In genomic region chr5:373710-374602, GRCh38 we compare ENCODE assay signal across 9 cellular contexts. TPM values are rescaled to one million over a fixed set of nuclear protein-coding genes. Genes with fewer than 3 reads are reported as not detected.
DNase-seq lines count a peak whose midpoint lies in the region; ATAC-seq and TF ChIP-seq lines count a peak whose summit lies in the region.
"Had no signal": no experiment of that assay in that cellular context is flagged by ENCODE, and none has a peak within 500 bp of the region (broad histone marks: within the 10 kb centered on the region; RNA-seq: fewer than 3 reads in every experiment).

No MANE protein-coding gene starts in this region.

- H3K27ac Mint-ChIP-seq in Calu3 (ENCODE audit: unreplicated experiment) = no peak overlapping the region
- peak overlapping the region; percentile 96 for H3K27ac Mint-ChIP-seq in activated CD8-positive, alpha-beta memory T cell treated with anti-CD3 and anti-CD28 coated beads, Interleukin-2, amount 10 ng/mL, durations not matched to agents 7 days and 5 days

- peaks cover 33% of the 10 kb centered on the region for H3K4me1 ChIP-seq in upper lobe of right lung

- DNase-seq in Calu3 (peak; percentile 71), NCI-H2227 treated with DMSO at 0.1 percent for 48 hours (lab: John Stamatoyannopoulos, UW) (peak; percentile 25), fibroblast of gingiva (ENCODE audit: low read depth) (peak; percentile 67), omental fat pad (ENCODE audit: low spot score) (no peak), upper lobe of right lung (peak; percentile 75), cortex of kidney (lab: John Stamatoyannopoulos, UW) (no peak)
- DNase-seq in activated CD8-positive, alpha-beta memory T cell treated with anti-CD3 and anti-CD28 coated beads, Interleukin-2, amount 10 ng/mL, durations not matched to agents 7 days and 5 days = peak; percentile 88

- no peak for TF ChIP-seq CTCF in Calu3 (IDR thresholded peaks at IDR 0.05; ENCODE audit: unreplicated experiment)
- TF ChIP-seq CTCF in omental fat pad (IDR thresholded peaks at IDR 0.05) = no peak
- no peak for TF ChIP-seq CTCF in upper lobe of right lung (IDR thresholded peaks at IDR 0.05)

- BruUV-seq in Calu3 (replicated peaks; lab: Mats Ljungman, UMichigan) = no TSS peak

- H3K27ac ChIP-seq in upper lobe of right lung = peak overlapping the region; percentile 78
- H3K27ac ChIP-seq: PC-9 had no signal

- no peaks in the 10 kb centered on the region for H3K27me3 Mint-ChIP-seq in Calu3 (ENCODE audit: unreplicated experiment)
- no peaks in the 10 kb centered on the region for H3K27me3 Mint-ChIP-seq in activated CD8-positive, alpha-beta memory T cell treated with anti-CD3 and anti-CD28 coated beads, Interleukin-2, amount 10 ng/mL, durations not matched to agents 7 days and 5 days

- intact Hi-C loops in Calu3 (cut with micrococcal nuclease; ENCODE audit: unreplicated experiment) (no loop called here), upper lobe of right lung (cut with DNase I) (no loop called here)

- H3K4me3 ChIP-seq in upper lobe of right lung = peak overlapping the region; percentile 56
- H3K4me3 ChIP-seq: PC-9 had no signal

- H3K36me3 ChIP-seq in upper lobe of right lung = no peaks in the 10 kb centered on the region

- no peak overlapping the region for H3K4me3 Mint-ChIP-seq in Calu3 (ENCODE audit: low read depth, unreplicated experiment)
- H3K4me3 Mint-ChIP-seq in activated CD8-positive, alpha-beta memory T cell treated with anti-CD3 and anti-CD28 coated beads, Interleukin-2, amount 10 ng/mL, durations not matched to agents 7 days and 5 days = peak overlapping the region; percentile 61

- H3K9me3 Mint-ChIP-seq in Calu3 (ENCODE audit: low read depth, unreplicated experiment) = no peaks in the 10 kb centered on the region
- H3K9me3 Mint-ChIP-seq in activated CD8-positive, alpha-beta memory T cell treated with anti-CD3 and anti-CD28 coated beads, Interleukin-2, amount 10 ng/mL, durations not matched to agents 7 days and 5 days (ENCODE audit: low read depth) = no peaks in the 10 kb centered on the region

- H3K36me3 Mint-ChIP-seq in Calu3 (ENCODE audit: insufficient read depth, unreplicated experiment) = no peaks in the 10 kb centered on the region
- H3K36me3 Mint-ChIP-seq in activated CD8-positive, alpha-beta memory T cell treated with anti-CD3 and anti-CD28 coated beads, Interleukin-2, amount 10 ng/mL, durations not matched to agents 7 days and 5 days = peaks cover 36% of the 10 kb centered on the region

- CTCF ChIA-PET in Calu3 (lab: Charles Lee) = no interaction called here
- CTCF ChIA-PET in activated CD8-positive, alpha-beta memory T cell treated with anti-CD3 and anti-CD28 coated beads, Interleukin-2, amount 10 ng/mL, durations not matched to agents 7 days and 5 days (lab: Charles Lee) = interaction anchor here (0.6 to 1.9 kb wide), 4 partner anchors 8 to 53 kb away, joined by 3 to 5 read pairs (median 4); no protein-coding TSS in a partner anchor

- H3K9me3 ChIP-seq in upper lobe of right lung = no peaks in the 10 kb centered on the region

- ATAC-seq in GM21723 (IDR thresholded peaks at IDR 0.05; ENCODE audit: unreplicated experiment) (peak; percentile 38), omental fat pad (ENCODE audit: low FRiP score) (peak; percentile 33), upper lobe of right lung (peak; percentile 60)
- peak; percentile 59 for ATAC-seq in activated CD8-positive, alpha-beta memory T cell treated with anti-CD3 and anti-CD28 coated beads, Interleukin-2, amount 10 ng/mL, durations not matched to agents 7 days and 5 days

- no peaks in the 10 kb centered on the region for H3K27me3 ChIP-seq in upper lobe of right lung

- peaks cover 9% of the 10 kb centered on the region for H3K4me1 Mint-ChIP-seq in Calu3 (ENCODE audit: low read depth, unreplicated experiment)
- H3K4me1 Mint-ChIP-seq in activated CD8-positive, alpha-beta memory T cell treated with anti-CD3 and anti-CD28 coated beads, Interleukin-2, amount 10 ng/mL, durations not matched to agents 7 days and 5 days = peaks cover 87% of the 10 kb centered on the region

RNA-seq across cellular contexts. Expression of gene AHRR, which starts 52.4 kb away (rescaled TPM):
- total RNA-seq in Calu3 (2022) (1.3 TPM in 2 replicates), omental fat pad (1 to 10 TPM in 2 of 4 donors, under 1 TPM in 2; 0.25 to 2.2 (median 1.6) TPM), upper lobe of right lung (11.3 TPM)
- 10 to 100 TPM; 56.8 to 64.0 TPM for total RNA-seq in activated CD8-positive, alpha-beta memory T cell treated with anti-CD3 and anti-CD28 coated beads, Interleukin-2, amount 10 ng/mL, durations not matched to agents 7 days and 5 days

Comparison
In these comparisons a context has a peak if more than half of its experiments do, and no peak if none do; other contexts are left out.
1. DNase-seq: peak in Calu3 (single experiment), NCI-H2227 treated with DMSO at 0.1 percent for 48 hours (single experiment), activated CD8-positive, alpha-beta memory T cell treated with anti-CD3 and anti-CD28 coated beads, Interleukin-2, amount 10 ng/mL, durations not matched to agents 7 days and 5 days (single experiment), fibroblast of gingiva (single experiment) and upper lobe of right lung (single experiment); none in omental fat pad (single experiment) and cortex of kidney (single experiment).
2. Peak in every context shown above with its lines, with median percentiles within 50 percentile points of each other: ATAC-seq.